ENCODE assay signal across 15 cellular contexts in the genomic region with DNA sequence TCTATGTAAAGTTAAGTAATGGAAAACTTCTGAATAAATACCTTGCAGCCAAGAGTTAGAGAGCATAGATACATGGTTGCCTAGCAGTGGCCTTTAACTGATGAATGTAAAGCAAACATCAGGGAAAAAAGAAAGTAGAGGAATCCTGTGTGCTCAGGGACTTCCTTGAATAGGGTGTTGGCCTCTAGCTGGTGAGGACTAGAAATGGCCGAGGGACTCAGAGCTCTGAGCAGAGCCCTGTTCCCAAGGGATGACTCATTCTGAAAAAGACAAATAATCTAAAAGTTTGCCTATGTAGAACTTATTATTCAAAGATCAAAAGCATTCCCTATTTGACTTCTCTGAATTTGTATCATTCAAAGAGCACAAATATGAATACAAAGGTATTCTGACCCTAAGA.
DNase-seq lines count a peak whose midpoint lies in the region; ATAC-seq, FAIRE-seq and TF ChIP-seq lines count a peak whose summit lies in the region.
"Had no signal": no experiment of that assay in that cellular context is flagged by ENCODE, and none has a peak within 500 bp of the region (broad histone marks: within the 10 kb centered on the region; RNA-seq: fewer than 3 reads in every experiment).

No MANE protein-coding gene starts in this region.

- intact Hi-C loops in aorta (cut with DNase I) = no loop called here

- no peak for TF ChIP-seq EP300 in SK-N-SH (IDR thresholded peaks at IDR 0.05; ENCODE audit: borderline replicate concordance in 1 of 2, low read depth in 1 of 2, low read length in 1 of 2)

- H4K20me1 ChIP-seq in SK-N-SH (ENCODE audit: insufficient read depth) (no peaks in the 10 kb centered on the region), fibroblast of lung (ENCODE audit: control insufficient read depth, extremely low read depth, insufficient read depth, low read length) (no peaks in the 10 kb centered on the region)

- no peak overlapping the region for H3K4me3 Mint-ChIP-seq in progenitor cell of endocrine pancreas (ENCODE audit: low read depth)
- no peak overlapping the region for H3K4me3 Mint-ChIP-seq in CD8-positive, alpha-beta memory T cell
- H3K4me3 Mint-ChIP-seq: activated CD8-positive, alpha-beta T cell treated with anti-CD3 and anti-CD28 coated beads, Interleukin-2, amount 10 ng/mL, durations not matched to agents 7 days and 5 days; natural killer cell had no signal

- TF ChIP-seq POLR2A in GM12892 (IDR thresholded peaks at IDR 0.05; ENCODE audit: low read depth, low read length) = no peak

- H3F3A ChIP-seq in SK-N-SH (replicated peaks; ENCODE audit: insufficient read depth) = peaks cover 42% of the 10 kb centered on the region

- H3K4me3 ChIP-seq in SK-N-SH (ENCODE audit: low read depth in 2 of 2, low read length in 1 of 2) = no peak overlapping the region
- H3K4me3 ChIP-seq in fibroblast of lung (replicated peaks in 1 of 4; ENCODE audit: control extremely low read depth in 1 of 4, insufficient read depth in 1 of 4, low read depth in 3 of 4, low read length in 4 of 4) = no peak overlapping the region
- H3K4me3 ChIP-seq in CD8-positive, alpha-beta memory T cell (ENCODE audit: low read length) = no peak overlapping the region
- H3K4me3 ChIP-seq in aorta (ENCODE audit: low read length in 2 of 2) = no peak overlapping the region
- H3K4me3 ChIP-seq: body of pancreas, heart left ventricle had no signal

- POLR2A ChIA-PET in SK-N-SH (lab: Yijun Ruan, JAX) = no interaction called here
- POLR2A ChIA-PET in CD8-positive, alpha-beta memory T cell (lab: Charles Lee) = no interaction called here

- TF ChIP-seq CTCF in SK-N-SH (IDR thresholded peaks at IDR 0.05) (no peak), fibroblast of lung (conservative IDR thresholded peaks at IDR 0.05 in 1 of 2, IDR thresholded peaks at IDR 0.05 in 1 of 2; ENCODE audit: low read depth in 1 of 2, low read length in 2 of 2) (no peak), progenitor cell of endocrine pancreas (IDR thresholded peaks at IDR 0.05; ENCODE audit: unreplicated experiment) (no peak)

- peaks cover 2% of the 10 kb centered on the region for H3K27me3 Mint-ChIP-seq in progenitor cell of endocrine pancreas
- no peaks in the 10 kb centered on the region for H3K27me3 Mint-ChIP-seq in CD8-positive, alpha-beta memory T cell

- H3K4me1 Mint-ChIP-seq in progenitor cell of endocrine pancreas (ENCODE audit: low read depth) = peaks cover 33% of the 10 kb centered on the region
- peaks cover 0 to 8% (median 5%) of the 10 kb centered on the region in 3 donors for H3K4me1 Mint-ChIP-seq in CD8-positive, alpha-beta memory T cell
- H3K4me1 Mint-ChIP-seq: natural killer cell had no signal

- H3K4me1 ChIP-seq in SK-N-SH (ENCODE audit: control insufficient read depth in 1 of 2, insufficient read depth in 2 of 2, low read depth in 1 of 2, low read length in 1 of 2) (peaks cover 4 to 22% of the 10 kb centered on the region in 2 experiments; a peak in 3 of 4 replicates), fibroblast of lung (ENCODE audit: control insufficient read depth, extremely low read depth, insufficient read depth, low read length) (peaks cover 21% of the 10 kb centered on the region), aorta (ENCODE audit: control insufficient read depth in 1 of 2, insufficient read depth in 2 of 2, low read length in 2 of 2) (peaks cover 0 to 3% of the 10 kb centered on the region in 2 donors)
- H3K4me1 ChIP-seq in CD8-positive, alpha-beta memory T cell (ENCODE audit: insufficient read depth, low read length) = no peaks in the 10 kb centered on the region
- H3K4me1 ChIP-seq: body of pancreas had no signal

- H3K27me3 ChIP-seq in SK-N-SH (ENCODE audit: insufficient read depth) = no peaks in the 10 kb centered on the region
- H3K27me3 ChIP-seq in fibroblast of lung (ENCODE audit: control insufficient read depth, insufficient read depth, low read length) = no peaks in the 10 kb centered on the region
- no peaks in the 10 kb centered on the region for H3K27me3 ChIP-seq in CD8-positive, alpha-beta memory T cell (ENCODE audit: insufficient read depth, low read length, poor library complexity, severe bottlenecking)
- no peaks in the 10 kb centered on the region for H3K27me3 ChIP-seq in aorta (ENCODE audit: control insufficient read depth in 1 of 2, insufficient read depth in 2 of 2, low read length in 1 of 2)
- H3K27me3 ChIP-seq: body of pancreas, heart left ventricle had no signal

- 89% methylated on average over 1 of the region's 1 CpG for WGBS in SK-N-SH (ENCODE audit: low lambda C conversion rate)
- 4 to 7% methylated on average over 1 of the region's 1 CpG for WGBS in aorta, 2 donors

- no peak overlapping the region for H3K4me2 ChIP-seq in SK-N-SH
- no peak overlapping the region for H3K4me2 ChIP-seq in fibroblast of lung (ENCODE audit: extremely low read depth, insufficient read depth, low read length)

- H3K9ac ChIP-seq in SK-N-SH (peak overlapping the region; percentile 30; the same call in 1 of the 2 replicates), fibroblast of lung (ENCODE audit: insufficient read depth, low read length) (no peak overlapping the region)

- TF ChIP-seq RAD21 in SK-N-SH (IDR thresholded peaks at IDR 0.05; ENCODE audit: low read length) = no peak

- H3K9me2 ChIP-seq in SK-N-SH = no peaks in the 10 kb centered on the region

- CTCF ChIA-PET in SK-N-SH (lab: Yijun Ruan, JAX) = interaction anchor here (1.2 kb wide), 1 partner anchor 10 kb away, joined by 4 read pairs; no protein-coding TSS in a partner anchor
- CTCF ChIA-PET in CD8-positive, alpha-beta memory T cell (lab: Charles Lee) = interaction anchor here (1.3 kb wide), 1 partner anchor 14 kb away, joined by 3 read pairs; no protein-coding TSS in a partner anchor

- H3K9me3 Mint-ChIP-seq in progenitor cell of endocrine pancreas (ENCODE audit: low read depth) = no peaks in the 10 kb centered on the region
- no peaks in the 10 kb centered on the region for H3K9me3 Mint-ChIP-seq in CD8-positive, alpha-beta memory T cell
- H3K9me3 Mint-ChIP-seq: natural killer cell had no signal

- peak overlapping the region; percentile 59 for H3K27ac Mint-ChIP-seq in progenitor cell of endocrine pancreas
- H3K27ac Mint-ChIP-seq in CD8-positive, alpha-beta memory T cell = no peak overlapping the region
- H3K27ac Mint-ChIP-seq: activated CD8-positive, alpha-beta T cell treated with anti-CD3 and anti-CD28 coated beads, Interleukin-2, amount 10 ng/mL, durations not matched to agents 7 days and 5 days; natural killer cell had no signal

- H3K27ac ChIP-seq in SK-N-SH (ENCODE audit: low read depth in 2 of 2, low read length in 1 of 2) (peak overlapping the region in 1 of 2 experiments; percentile 92; a peak in 2 of 4 replicates), fibroblast of lung (ENCODE audit: insufficient read depth, low read length) (peak overlapping the region; percentile 37), aorta (ENCODE audit: low read depth in 1 of 2, low read length in 2 of 2) (no peak overlapping the region)
- H3K27ac ChIP-seq in CD8-positive, alpha-beta memory T cell (ENCODE audit: low read depth, low read length) = no peak overlapping the region
- H3K27ac ChIP-seq: body of pancreas had no signal

- no peak for DNase-seq in GM12892 (ENCODE audit: insufficient read length)
- DNase-seq in SK-N-SH = no peak
- peak; percentile 53 to 68 for DNase-seq in fibroblast of lung (ENCODE audit: low read depth in 2 of 2)
- DNase-seq in progenitor cell of endocrine pancreas (ENCODE audit: low spot score, unreplicated experiment) = no peak
- DNase-seq in NCI-H128 (lab: John Stamatoyannopoulos, UW; ENCODE audit: unreplicated experiment) = no peak
- no peak for DNase-seq in CD8-positive, alpha-beta memory T cell
- DNase-seq in aorta = no peak
- DNase-seq: activated CD8-positive, alpha-beta T cell treated with anti-CD3 and anti-CD28 coated beads, Interleukin-2, amount 10 ng/mL, durations not matched to agents 7 days and 5 days; DND-41; heart left ventricle; natural killer cell; NCI-H2081 treated with DMSO at 0.1 percent for 48 hours had no signal

- H3K36me3 Mint-ChIP-seq in progenitor cell of endocrine pancreas (ENCODE audit: insufficient read depth) = no peaks in the 10 kb centered on the region
- H3K36me3 Mint-ChIP-seq in CD8-positive, alpha-beta memory T cell = peaks cover 10 to 36% (median 17%) of the 10 kb centered on the region in 3 donors
- H3K36me3 Mint-ChIP-seq: natural killer cell had no signal

- H3K9me3 ChIP-seq in SK-N-SH = no peaks in the 10 kb centered on the region
- H3K9me3 ChIP-seq in fibroblast of lung (ENCODE audit: control insufficient read depth, insufficient read depth, low read depth, low read length) = no peaks in the 10 kb centered on the region
- no peaks in the 10 kb centered on the region for H3K9me3 ChIP-seq in CD8-positive, alpha-beta memory T cell (ENCODE audit: low read length)
- H3K9me3 ChIP-seq in aorta (ENCODE audit: control insufficient read depth, low read length) = no peaks in the 10 kb centered on the region
- H3K9me3 ChIP-seq: body of pancreas, heart left ventricle had no signal

- H3K79me2 ChIP-seq in SK-N-SH (ENCODE audit: insufficient read depth) = no peaks in the 10 kb centered on the region
- H3K79me2 ChIP-seq in fibroblast of lung (ENCODE audit: control insufficient read depth, insufficient read depth, low read length) = no peaks in the 10 kb centered on the region

- H2AFZ ChIP-seq in SK-N-SH (ENCODE audit: low read depth) (peak overlapping the region; percentile 52; the same call in 1 of the 2 replicates), fibroblast of lung (ENCODE audit: low read length) (no peak overlapping the region)

- H3K36me3 ChIP-seq in SK-N-SH (replicated peaks in 1 of 2; ENCODE audit: control insufficient read depth in 1 of 2, insufficient read depth in 2 of 2, low read length in 1 of 2) = no peaks in the 10 kb centered on the region
- no peaks in the 10 kb centered on the region for H3K36me3 ChIP-seq in fibroblast of lung (ENCODE audit: control insufficient read depth, insufficient read depth, low read length)
- H3K36me3 ChIP-seq in CD8-positive, alpha-beta memory T cell (ENCODE audit: insufficient read depth, low read length) = no peaks in the 10 kb centered on the region
- peaks cover 0 to 1% of the 10 kb centered on the region in 2 donors for H3K36me3 ChIP-seq in aorta (ENCODE audit: control insufficient read depth in 1 of 2, insufficient read depth in 2 of 2, low read length in 1 of 2)

- peak; percentile 40 for FAIRE-seq in GM12892 (lab: Jason Lieb, UNC)
- FAIRE-seq: H54 had no signal

- no peak for ATAC-seq in aorta (ENCODE audit: low FRiP score)
- no peak for ATAC-seq in GM18873 (IDR thresholded peaks at IDR 0.05; ENCODE audit: low FRiP score, unreplicated experiment)
- ATAC-seq: activated CD8-positive, alpha-beta T cell treated with anti-CD3 and anti-CD28 coated beads, Interleukin-2, amount 10 ng/mL, durations not matched to agents 7 days and 5 days; body of pancreas; natural killer cell had no signal

TF ChIP-seq in SK-N-SH, 30 proteins besides CTCF, POLR2A, EP300 and RAD21 (continues in another document):
- TF ChIP-seq JUND (IDR thresholded peaks at IDR 0.05) (0 out of 2 replicates have a peak, but pooled peaks have one; percentile 14), FOSL2 (IDR thresholded peaks at IDR 0.05; ENCODE audit: borderline replicate concordance, low read depth) (peak; percentile 28; the same call in 1 of the 2 replicates), TEAD4 (IDR thresholded peaks at IDR 0.05; ENCODE audit: borderline replicate concordance, insufficient read depth) (no peak)

Comparison
In these comparisons a context has a peak if more than half of its experiments do, and no peak if none do; other contexts are left out.
1. DNase-seq: peak in fibroblast of lung (2 of 2); none in GM12892 (single experiment), SK-N-SH (single experiment), progenitor cell of endocrine pancreas (single experiment), NCI-H128 (single experiment), CD8-positive, alpha-beta memory T cell (0 of 5) and aorta (0 of 2).